27 cellular contexts compared by ENCODE assay signal in the genomic region with DNA sequence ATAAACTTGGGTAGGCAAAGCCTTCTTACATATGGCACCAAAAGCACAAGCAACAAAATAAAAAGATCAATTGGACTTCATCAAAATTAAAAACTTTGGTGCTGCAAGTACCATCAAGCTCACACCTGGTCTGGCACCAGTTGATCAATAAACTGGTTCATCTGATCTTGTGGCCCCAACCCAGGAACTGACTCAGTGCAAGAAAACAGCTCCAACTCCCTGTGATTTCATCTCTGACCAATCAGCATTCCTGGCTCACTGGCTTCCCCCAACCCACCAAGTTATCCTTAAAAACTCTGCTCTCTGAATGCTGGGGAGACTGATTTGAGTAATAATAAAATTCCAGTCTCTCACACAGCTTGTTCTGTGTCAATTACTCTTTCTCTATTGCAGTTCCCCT. TPM values are rescaled to one million over a fixed set of nuclear protein-coding genes. Genes with fewer than 3 reads are reported as not detected.
DNase-seq lines count a peak whose midpoint lies in the region; ATAC-seq, FAIRE-seq and TF ChIP-seq lines count a peak whose summit lies in the region.
"Had no signal": no experiment of that assay in that cellular context is flagged by ENCODE, and none has a peak within 500 bp of the region (broad histone marks: within the 10 kb centered on the region; RNA-seq: fewer than 3 reads in every experiment).

No MANE protein-coding gene starts in this region.

- H3K4me3 ChIP-seq in GM23248: no peak overlapping the region
- no peak overlapping the region for H3K4me3 ChIP-seq in bronchial epithelial cell (ENCODE audit: low read depth, low read length)
- H3K4me3 ChIP-seq in neutrophil (ENCODE audit: low read depth in 1 of 2, low read length in 1 of 2): no peak overlapping the region
- H3K4me3 ChIP-seq: Peyer's patch, skin epidermis, stomach, tibial artery had no signal

- peaks cover 19% of the 10 kb centered on the region for H3K36me3 ChIP-seq in GM23248 (ENCODE audit: low read depth)
- H3K36me3 ChIP-seq in bronchial epithelial cell (ENCODE audit: control insufficient read depth, insufficient read depth, low read length): peaks cover under 1% of the 10 kb centered on the region
- H3K36me3 ChIP-seq in neutrophil: peaks cover 21% of the 10 kb centered on the region

- ATAC-seq in stimulated activated naive B cell treated with anti-CD40 and anti-IgM and Interleukin-4, amounts not matched to agents 10 μg/mL and 1 μg/mL and 100 μg/mL, for 72 hours (replicated peaks): no peak
- no peak for ATAC-seq in GM19452 (IDR thresholded peaks at IDR 0.05; ENCODE audit: unreplicated experiment)
- ATAC-seq: activated CD8-positive, alpha-beta T cell treated with anti-CD3 and anti-CD28 coated beads for 36 hours; naive thymus-derived CD8-positive, alpha-beta T cell had no signal

- no peaks in the 10 kb centered on the region for H4K20me1 ChIP-seq in GM23248 (ENCODE audit: insufficient read depth)

- H3K27me3 ChIP-seq in GM23248 (replicated peaks; ENCODE audit: insufficient read depth) (no peaks in the 10 kb centered on the region), bronchial epithelial cell (ENCODE audit: control insufficient read depth, insufficient read depth, low read length) (no peaks in the 10 kb centered on the region), neutrophil (no peaks in the 10 kb centered on the region)
- H3K27me3 ChIP-seq: Peyer's patch, stomach, tibial artery had no signal

- H3K27ac Mint-ChIP-seq in stimulated activated naive B cell treated with anti-CD40 and anti-IgM and Interleukin-4, amounts not matched to agents 10 μg/mL and 1 μg/mL and 100 μg/mL, for 72 hours: no peak overlapping the region
- H3K27ac Mint-ChIP-seq in mesothelial cell of epicardium: no peak overlapping the region
- H3K27ac Mint-ChIP-seq: activated CD8-positive, alpha-beta T cell treated with anti-CD3 and anti-CD28 coated beads for 36 hours; H9; T-helper 1 cell treated with Interleukin-12 subunit alpha and Interleukin-12 subunit beta and Interleukin-4 antibody, amounts not matched to agents 30 μg/mL and 1 μg/mL, for 36 hours had no signal

- H3K27ac ChIP-seq in GM23248: 0 out of 2 replicates have a peak overlapping the region, but pooled peaks have one; percentile 78
- peak overlapping the region; percentile 18 for H3K27ac ChIP-seq in neutrophil
- H3K27ac ChIP-seq: Peyer's patch, skin epidermis, stomach, tibial artery had no signal

- no peak overlapping the region for H3K4me3 Mint-ChIP-seq in stimulated activated naive B cell treated with anti-CD40 and anti-IgM and Interleukin-4, amounts not matched to agents 10 μg/mL and 1 μg/mL and 100 μg/mL, for 72 hours
- no peak overlapping the region for H3K4me3 Mint-ChIP-seq in mesothelial cell of epicardium
- H3K4me3 Mint-ChIP-seq: activated CD8-positive, alpha-beta T cell treated with anti-CD3 and anti-CD28 coated beads for 36 hours; central memory CD8-positive, alpha-beta T cell; H9; T-helper 1 cell treated with Interleukin-12 subunit alpha and Interleukin-12 subunit beta and Interleukin-4 antibody, amounts not matched to agents 30 μg/mL and 1 μg/mL, for 36 hours had no signal

- TF ChIP-seq CTCF in bronchial epithelial cell (IDR thresholded peaks at IDR 0.05; ENCODE audit: insufficient read depth, low read length, severe bottlenecking): no peak
- no peak for TF ChIP-seq CTCF in neutrophil (IDR thresholded peaks at IDR 0.05)
- TF ChIP-seq CTCF in mesothelial cell of epicardium (IDR thresholded peaks at IDR 0.05; ENCODE audit: unreplicated experiment): no peak

- in situ Hi-C loops in GM23248 (cut with MboI): no loop called here

- peaks cover 88% of the 10 kb centered on the region for H3F3A ChIP-seq in GM23248 (ENCODE audit: insufficient read depth)

- H3K9me2 ChIP-seq in GM23248 (ENCODE audit: insufficient read depth): no peaks in the 10 kb centered on the region

- no peak for FAIRE-seq in bronchial epithelial cell (lab: Jason Lieb, UNC)
- FAIRE-seq: endometrium, islet of Langerhans had no signal

- no peak overlapping the region for H2AFZ ChIP-seq in GM23248

- H3K9me3 ChIP-seq in GM23248 (ENCODE audit: low read depth): no peaks in the 10 kb centered on the region
- H3K9me3 ChIP-seq in neutrophil: no peaks in the 10 kb centered on the region
- H3K9me3 ChIP-seq: Peyer's patch, stomach, tibial artery had no signal

- H3K27me3 Mint-ChIP-seq in stimulated activated naive B cell treated with anti-CD40 and anti-IgM and Interleukin-4, amounts not matched to agents 10 μg/mL and 1 μg/mL and 100 μg/mL, for 72 hours: no peaks in the 10 kb centered on the region
- no peaks in the 10 kb centered on the region for H3K27me3 Mint-ChIP-seq in mesothelial cell of epicardium (ENCODE audit: low read depth)
- H3K27me3 Mint-ChIP-seq: activated CD8-positive, alpha-beta T cell treated with anti-CD3 and anti-CD28 coated beads for 36 hours; CD4-positive, alpha-beta memory T cell; central memory CD8-positive, alpha-beta T cell; naive thymus-derived CD8-positive, alpha-beta T cell had no signal

- H3K4me1 Mint-ChIP-seq in stimulated activated naive B cell treated with anti-CD40 and anti-IgM and Interleukin-4, amounts not matched to agents 10 μg/mL and 1 μg/mL and 100 μg/mL, for 72 hours: peaks cover 22 to 23% of the 10 kb centered on the region in 2 donors
- H3K4me1 Mint-ChIP-seq in mesothelial cell of epicardium: no peaks in the 10 kb centered on the region
- H3K4me1 Mint-ChIP-seq: H9 had no signal

- H3K9ac ChIP-seq in GM23248: no peak overlapping the region

- peaks cover 17 to 47% of the 10 kb centered on the region in 2 donors for H3K36me3 Mint-ChIP-seq in stimulated activated naive B cell treated with anti-CD40 and anti-IgM and Interleukin-4, amounts not matched to agents 10 μg/mL and 1 μg/mL and 100 μg/mL, for 72 hours
- peaks cover 8% of the 10 kb centered on the region for H3K36me3 Mint-ChIP-seq in mesothelial cell of epicardium

- H3K4me2 ChIP-seq in GM23248 (ENCODE audit: unreplicated experiment): peak overlapping the region; percentile 63

- DNase-seq in GM23248 (peak; percentile 34), M059J (ENCODE audit: low read depth) (peak; percentile 46), bronchial epithelial cell (ENCODE audit: low read depth) (peak; percentile 22), NCI-H1417 (lab: John Stamatoyannopoulos, UW) (no peak), mesothelial cell of epicardium (ENCODE audit: low spot score in 2 of 2, unreplicated experiment in 2 of 2) (no peak)
- no peak for DNase-seq in stimulated activated naive B cell treated with anti-CD40 and anti-IgM and Interleukin-4, amounts not matched to agents 10 μg/mL and 1 μg/mL and 100 μg/mL, for 72 hours
- DNase-seq: activated CD4-positive, alpha-beta T cell treated with anti-CD3 and anti-CD28 coated beads for 1 hour; activated CD8-positive, alpha-beta T cell treated with anti-CD3 and anti-CD28 coated beads for 36 hours; activated effector memory CD4-positive, alpha-beta T cell treated with anti-CD3 and anti-CD28 coated beads, Interleukin-2, amount 50 U/mL, for 16 hours; CD4-positive, alpha-beta memory T cell; dermis blood vessel endothelial cell; DMS 273 treated with DMSO at 0.1 percent for 48 hours; H9; naive thymus-derived CD8-positive, alpha-beta T cell; NCI-H1092 treated with DMSO at 0.1 percent for 48 hours; NCI-H2029; NCI-H2227 treated with DMSO at 0.1 percent for 48 hours; Peyer's patch; stomach; tibial artery had no signal

- no peaks in the 10 kb centered on the region for H3K9me3 Mint-ChIP-seq in stimulated activated naive B cell treated with anti-CD40 and anti-IgM and Interleukin-4, amounts not matched to agents 10 μg/mL and 1 μg/mL and 100 μg/mL, for 72 hours
- no peaks in the 10 kb centered on the region for H3K9me3 Mint-ChIP-seq in mesothelial cell of epicardium
- H3K9me3 Mint-ChIP-seq: activated CD8-positive, alpha-beta T cell treated with anti-CD3 and anti-CD28 coated beads for 36 hours; CD4-positive, alpha-beta memory T cell; central memory CD8-positive, alpha-beta T cell; H9; naive thymus-derived CD8-positive, alpha-beta T cell; T-helper 1 cell treated with Interleukin-12 subunit alpha and Interleukin-12 subunit beta and Interleukin-4 antibody, amounts not matched to agents 30 μg/mL and 1 μg/mL, for 36 hours had no signal

- H3K4me1 ChIP-seq in GM23248 (ENCODE audit: insufficient read depth) (peaks cover 96% of the 10 kb centered on the region), neutrophil (ENCODE audit: control insufficient read depth in 1 of 2, insufficient read depth in 1 of 2, low read depth in 1 of 2, low read length in 1 of 2) (peaks cover 13 to 14% of the 10 kb centered on the region in 2 experiments)
- H3K4me1 ChIP-seq: Peyer's patch had no signal

- peaks cover 85% of the 10 kb centered on the region for H3K79me2 ChIP-seq in GM23248 (ENCODE audit: insufficient read depth)

RNA-seq across cellular contexts. Expression of gene EPG5, which starts 8.4 kb away (rescaled TPM):
- total RNA-seq in GM23248 (2014; rRNA removed; shearing (Covaris generic)): 77.7 and 77.9 TPM in 2 replicates
- 22.0 and 22.6 TPM in 2 replicates for polyA plus RNA-seq in GM23248 (2016; fragmentation: Nextera tagmentation; extraction: Ambion mirVana)
- 15.9 and 29.0 TPM in 2 replicates for total RNA-seq in M059J (2014; rRNA removed; shearing (Covaris generic))
- total RNA-seq in bronchial epithelial cell (10.5 and 15.6 TPM in 2 replicates), mesothelial cell of epicardium (36.1 to 41.6 TPM (median 39.3 TPM) in 3 replicates)

Comparison
In these comparisons a context has a peak if more than half of its experiments do, and no peak if none do; other contexts are left out.
1. DNase-seq: peak in GM23248 (single experiment), M059J (single experiment) and bronchial epithelial cell (single experiment); none in stimulated activated naive B cell treated with anti-CD40 and anti-IgM and Interleukin-4, amounts not matched to agents 10 μg/mL and 1 μg/mL and 100 μg/mL, for 72 hours (single experiment), NCI-H1417 (0 of 3) and mesothelial cell of epicardium (0 of 2).